ENCODE assay signal across 14 cellular contexts in the genomic region with DNA sequence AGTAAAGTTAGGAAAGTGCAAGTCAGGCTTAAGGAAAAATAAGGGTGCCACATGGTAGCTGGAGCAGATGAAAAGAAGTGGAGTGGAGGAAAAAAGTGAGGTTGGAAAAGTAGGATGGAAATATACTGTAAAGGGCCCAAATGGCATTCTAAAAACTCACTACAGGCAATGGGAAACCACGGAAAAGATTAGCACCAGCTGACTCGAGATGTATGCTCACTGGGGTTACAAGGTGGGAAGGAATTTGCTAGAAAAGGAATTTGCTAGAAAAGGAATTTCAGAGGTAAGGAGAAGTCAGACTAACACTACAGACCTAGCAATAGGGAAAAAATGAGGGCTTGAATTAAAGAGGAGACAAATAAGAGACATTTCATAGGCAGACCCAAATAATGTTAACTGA. TPM values are rescaled to one million over a fixed set of nuclear protein-coding genes. Genes with fewer than 3 reads are reported as not detected.
DNase-seq lines count a peak whose midpoint lies in the region; ATAC-seq and TF ChIP-seq lines count a peak whose summit lies in the region.
"Had no signal": no experiment of that assay in that cellular context is flagged by ENCODE, and none has a peak within 500 bp of the region (broad histone marks: within the 10 kb centered on the region; RNA-seq: fewer than 3 reads in every experiment).

No MANE protein-coding gene starts in this region.

- H3K36me3 ChIP-seq in Loucy (ENCODE audit: insufficient read depth, low read length): no peaks in the 10 kb centered on the region

- no peaks in the 10 kb centered on the region for H3K9me3 ChIP-seq in Loucy (ENCODE audit: insufficient read depth, low read depth, low read length)
- H3K9me3 ChIP-seq: sigmoid colon, suprapubic skin had no signal

- peak overlapping the region; percentile 26 for H3K9ac ChIP-seq in Loucy (ENCODE audit: low read depth, low read length, poor library complexity, severe bottlenecking)

- ATAC-seq in effector memory CD8-positive, alpha-beta T cell (replicated peaks): no peak
- ATAC-seq: foreskin keratinocyte had no signal

- TF ChIP-seq CTCF in Loucy (conservative IDR thresholded peaks at IDR 0.05; ENCODE audit: low read length) (no peak), brain (conservative IDR thresholded peaks at IDR 0.05) (no peak), nephron (IDR thresholded peaks at IDR 0.05; ENCODE audit: unreplicated experiment in 3 of 3) (no peak)

- H3K4me1 Mint-ChIP-seq in brain (peaks cover 33% of the 10 kb centered on the region), nephron (peaks cover 26% of the 10 kb centered on the region)
- H3K4me1 Mint-ChIP-seq in effector memory CD8-positive, alpha-beta T cell (ENCODE audit: low read depth in 2 of 2): peaks cover 38 to 45% of the 10 kb centered on the region in 2 donors

- DNase-seq in EH (ENCODE audit: low read depth): peak; percentile 36
- DNase-seq in central memory CD4-positive, alpha-beta T cell: no peak
- no peak for DNase-seq in effector memory CD8-positive, alpha-beta T cell
- DNase-seq in DMS 273 (lab: John Stamatoyannopoulos, UW; ENCODE audit: unreplicated experiment): no peak
- DNase-seq: activated CD4-positive, CD25-positive, alpha-beta regulatory T cell treated with anti-CD3 and anti-CD28 coated beads, Interleukin-2, amount 50 U/mL, for 72 hours; activated naive CD4-positive, alpha-beta T cell treated with anti-CD3 and anti-CD28 coated beads, Interleukin-2, amount 50 U/mL, for 16 hours; islet precursor cell; NCI-H1417 treated with DMSO at 0.1 percent for 48 hours; sigmoid colon had no signal

- H3K79me2 ChIP-seq in Loucy (ENCODE audit: insufficient read depth, low read length): peaks cover 51% of the 10 kb centered on the region

- H3K4me2 ChIP-seq in Loucy (ENCODE audit: low read depth, low read length, poor library complexity, severe bottlenecking): peak overlapping the region; percentile 47

- peaks cover 3% of the 10 kb centered on the region for H4K20me1 ChIP-seq in Loucy (ENCODE audit: insufficient read depth, low read length, poor library complexity, severe bottlenecking)

- H3K27ac Mint-ChIP-seq in brain (peak overlapping the region in 3 of 5 experiments; percentile 13 to 39 (median 37)), nephron (peak overlapping the region; percentile 7 to 45 (median 22))
- H3K27ac Mint-ChIP-seq in effector memory CD8-positive, alpha-beta T cell: peak overlapping the region in 1 of 2 donors; percentile 78

- H2AFZ ChIP-seq in Loucy (ENCODE audit: low read length): no peak overlapping the region

- no peaks in the 10 kb centered on the region for H3K9me2 ChIP-seq in Loucy (replicated peaks; ENCODE audit: low read depth, low read length)

- no peaks in the 10 kb centered on the region for H3K27me3 Mint-ChIP-seq in brain
- peaks cover 6% of the 10 kb centered on the region for H3K27me3 Mint-ChIP-seq in nephron (ENCODE audit: low read depth)
- H3K27me3 Mint-ChIP-seq in effector memory CD8-positive, alpha-beta T cell: no peaks in the 10 kb centered on the region

- peak overlapping the region; percentile 9 for H3K4me3 ChIP-seq in Loucy (ENCODE audit: low read length, poor library complexity, severe bottlenecking)
- H3K4me3 ChIP-seq: sigmoid colon, suprapubic skin had no signal

- H3K4me1 ChIP-seq in Loucy (ENCODE audit: insufficient read depth, low read length, poor library complexity, severe bottlenecking): peaks cover 7% of the 10 kb centered on the region
- H3K4me1 ChIP-seq: foreskin keratinocyte had no signal

- H3K27me3 ChIP-seq in Loucy (ENCODE audit: insufficient read depth, low read length, poor library complexity, severe bottlenecking): no peaks in the 10 kb centered on the region
- H3K27me3 ChIP-seq: foreskin keratinocyte, sigmoid colon, suprapubic skin had no signal

- H3K4me3 Mint-ChIP-seq in brain: peak overlapping the region; percentile 12 to 73 (median 62)
- peak overlapping the region; percentile 7 to 57 (median 40) for H3K4me3 Mint-ChIP-seq in nephron
- peak overlapping the region in 1 of 2 donors; percentile 23 for H3K4me3 Mint-ChIP-seq in effector memory CD8-positive, alpha-beta T cell

- H3F3A ChIP-seq in Loucy (ENCODE audit: low read depth): no peaks in the 10 kb centered on the region

- H3K9me3 Mint-ChIP-seq in brain (peaks cover 0 to 17% (median 15%) of the 10 kb centered on the region in 5 experiments), nephron (peaks cover 13% of the 10 kb centered on the region)
- H3K9me3 Mint-ChIP-seq in effector memory CD8-positive, alpha-beta T cell: no peaks in the 10 kb centered on the region

- H3K36me3 Mint-ChIP-seq in brain (peaks cover 49% of the 10 kb centered on the region), nephron (ENCODE audit: low read depth) (peaks cover 56% of the 10 kb centered on the region)
- H3K36me3 Mint-ChIP-seq in effector memory CD8-positive, alpha-beta T cell (ENCODE audit: insufficient read depth): peaks cover 55% of the 10 kb centered on the region

RNA-seq across cellular contexts. Expression of gene PSMD5, which starts 3.6 kb away (rescaled TPM):
- 29.4 TPM for polyA plus RNA-seq in brain (ENCODE audit: insufficient read depth, low read depth, low replicate concordance)

RNA-seq across cellular contexts. Expression of gene PHF19, which starts 37.8 kb away (rescaled TPM):
- 109 TPM for polyA plus RNA-seq in brain (ENCODE audit: insufficient read depth, low read depth, low replicate concordance)

RNA-seq across cellular contexts. Expression of gene FBXW2, which starts 45.9 kb away (rescaled TPM):
- polyA plus RNA-seq in brain (ENCODE audit: insufficient read depth, low read depth, low replicate concordance): 28.9 TPM
